In genomic region chr9:133149130-133150015, GRCh38 we compare ENCODE assay signal across 1 cellular context.
TF ChIP-seq lines count a peak whose summit lies in the region.

No MANE protein-coding gene starts in this region.

TF ChIP-seq in HepG2, 621 proteins besides CTCF, POLR2A, EP300 and RAD21 (continued from another document and continues in another):
- no peak for TF ChIP-seq ZNF512B (CRISPR knock-in tag; IDR thresholded peaks at IDR 0.05; ENCODE audit: borderline replicate concordance)
- no peak for TF ChIP-seq KDM3A (CRISPR knock-in tag; IDR thresholded peaks at IDR 0.05; ENCODE audit: low read depth)
- no peak for TF ChIP-seq ZNF234 (CRISPR knock-in tag; conservative IDR thresholded peaks at IDR 0.05)
- TF ChIP-seq, protein P1, sequence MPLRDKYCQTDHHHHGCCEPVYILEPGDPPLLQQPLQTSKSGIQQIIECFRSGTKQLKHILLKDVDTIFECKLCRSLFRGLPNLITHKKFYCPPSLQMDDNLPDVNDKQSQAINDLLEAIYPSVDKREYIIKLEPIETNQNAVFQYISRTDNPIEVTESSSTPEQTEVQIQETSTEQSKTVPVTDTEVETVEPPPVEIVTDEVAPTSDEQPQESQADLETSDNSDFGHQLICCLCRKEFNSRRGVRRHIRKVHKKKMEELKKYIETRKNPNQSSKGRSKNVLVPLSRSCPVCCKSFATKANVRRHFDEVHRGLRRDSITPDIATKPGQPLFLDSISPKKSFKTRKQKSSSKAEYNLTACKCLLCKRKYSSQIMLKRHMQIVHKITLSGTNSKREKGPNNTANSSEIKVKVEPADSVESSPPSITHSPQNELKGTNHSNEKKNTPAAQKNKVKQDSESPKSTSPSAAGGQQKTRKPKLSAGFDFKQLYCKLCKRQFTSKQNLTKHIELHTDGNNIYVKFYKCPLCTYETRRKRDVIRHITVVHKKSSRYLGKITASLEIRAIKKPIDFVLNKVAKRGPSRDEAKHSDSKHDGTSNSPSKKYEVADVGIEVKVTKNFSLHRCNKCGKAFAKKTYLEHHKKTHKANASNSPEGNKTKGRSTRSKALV (CRISPR knock-in tag; IDR thresholded peaks at IDR 0.05): no peak
- TF ChIP-seq GATAD1 (CRISPR knock-in tag; IDR thresholded peaks at IDR 0.05): peak; percentile 34; the same call in 1 of the 2 replicates
- peak; percentile 56; the same call in 1 of the 2 replicates for TF ChIP-seq KDM2A (CRISPR knock-in tag; IDR thresholded peaks at IDR 0.05; ENCODE audit: borderline replicate concordance, low read depth)
- TF ChIP-seq ARID4A (CRISPR knock-in tag; IDR thresholded peaks at IDR 0.05; ENCODE audit: borderline replicate concordance): peak; percentile 88
- TF ChIP-seq ZNF609 (CRISPR knock-in tag; IDR thresholded peaks at IDR 0.05; ENCODE audit: borderline replicate concordance): peak; percentile 62; the same call in 1 of the 2 replicates
- TF ChIP-seq PRMT3 (CRISPR knock-in tag; IDR thresholded peaks at IDR 0.05; ENCODE audit: borderline replicate concordance, low read depth): 0 out of 2 replicates have a peak, but pooled peaks have one; percentile 53
- TF ChIP-seq ETV6 (CRISPR knock-in tag; conservative IDR thresholded peaks at IDR 0.05): peak; percentile 42; the same call in 1 of the 2 replicates
- 0 out of 2 replicates have a peak, but pooled peaks have one; percentile 45 for TF ChIP-seq MIER3 (CRISPR knock-in tag; IDR thresholded peaks at IDR 0.05; ENCODE audit: borderline replicate concordance)
- no peak for TF ChIP-seq ZNF326 (CRISPR knock-in tag; IDR thresholded peaks at IDR 0.05; ENCODE audit: borderline replicate concordance)
- TF ChIP-seq ZBTB38 (CRISPR knock-in tag; IDR thresholded peaks at IDR 0.05): peak; percentile 74; the same call in 1 of the 2 replicates
- TF ChIP-seq ZNF121 (CRISPR knock-in tag; IDR thresholded peaks at IDR 0.05): peak; percentile 40; the same call in 1 of the 2 replicates
- TF ChIP-seq, protein P2, sequence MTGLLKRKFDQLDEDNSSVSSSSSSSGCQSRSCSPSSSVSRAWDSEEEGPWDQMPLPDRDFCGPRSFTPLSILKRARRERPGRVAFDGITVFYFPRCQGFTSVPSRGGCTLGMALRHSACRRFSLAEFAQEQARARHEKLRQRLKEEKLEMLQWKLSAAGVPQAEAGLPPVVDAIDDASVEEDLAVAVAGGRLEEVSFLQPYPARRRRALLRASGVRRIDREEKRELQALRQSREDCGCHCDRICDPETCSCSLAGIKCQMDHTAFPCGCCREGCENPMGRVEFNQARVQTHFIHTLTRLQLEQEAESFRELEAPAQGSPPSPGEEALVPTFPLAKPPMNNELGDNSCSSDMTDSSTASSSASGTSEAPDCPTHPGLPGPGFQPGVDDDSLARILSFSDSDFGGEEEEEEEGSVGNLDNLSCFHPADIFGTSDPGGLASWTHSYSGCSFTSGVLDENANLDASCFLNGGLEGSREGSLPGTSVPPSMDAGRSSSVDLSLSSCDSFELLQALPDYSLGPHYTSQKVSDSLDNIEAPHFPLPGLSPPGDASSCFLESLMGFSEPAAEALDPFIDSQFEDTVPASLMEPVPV (CRISPR knock-in tag; IDR thresholded peaks at IDR 0.05): peak; percentile 58
- TF ChIP-seq SRSF4 (IDR thresholded peaks at IDR 0.05; ENCODE audit: low read depth, low read length, poor library complexity, severe bottlenecking): no peak
- peak; percentile 44; the same call in 1 of the 2 replicates for TF ChIP-seq HDAC2 (CRISPR knock-in tag; IDR thresholded peaks at IDR 0.05)
- TF ChIP-seq GABPA (IDR thresholded peaks at IDR 0.05; ENCODE audit: low read depth, low read length): no peak
- TF ChIP-seq GABPA (CRISPR knock-in tag; IDR thresholded peaks at IDR 0.05; ENCODE audit: low read depth): no peak
- no peak for TF ChIP-seq ZNF24 (IDR thresholded peaks at IDR 0.05)
- TF ChIP-seq NCOA2 (CRISPR knock-in tag; IDR thresholded peaks at IDR 0.05): peak; percentile 36; the same call in 1 of the 2 replicates
- TF ChIP-seq, protein P3, sequence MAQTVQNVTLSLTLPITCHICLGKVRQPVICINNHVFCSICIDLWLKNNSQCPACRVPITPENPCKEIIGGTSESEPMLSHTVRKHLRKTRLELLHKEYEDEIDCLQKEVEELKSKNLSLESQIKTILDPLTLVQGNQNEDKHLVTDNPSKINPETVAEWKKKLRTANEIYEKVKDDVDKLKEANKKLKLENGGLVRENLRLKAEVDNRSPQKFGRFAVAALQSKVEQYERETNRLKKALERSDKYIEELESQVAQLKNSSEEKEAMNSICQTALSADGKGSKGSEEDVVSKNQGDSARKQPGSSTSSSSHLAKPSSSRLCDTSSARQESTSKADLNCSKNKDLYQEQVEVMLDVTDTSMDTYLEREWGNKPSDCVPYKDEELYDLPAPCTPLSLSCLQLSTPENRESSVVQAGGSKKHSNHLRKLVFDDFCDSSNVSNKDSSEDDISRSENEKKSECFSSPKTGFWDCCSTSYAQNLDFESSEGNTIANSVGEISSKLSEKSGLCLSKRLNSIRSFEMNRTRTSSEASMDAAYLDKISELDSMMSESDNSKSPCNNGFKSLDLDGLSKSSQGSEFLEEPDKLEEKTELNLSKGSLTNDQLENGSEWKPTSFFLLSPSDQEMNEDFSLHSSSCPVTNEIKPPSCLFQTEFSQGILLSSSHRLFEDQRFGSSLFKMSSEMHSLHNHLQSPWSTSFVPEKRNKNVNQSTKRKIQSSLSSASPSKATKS (CRISPR knock-in tag; IDR thresholded peaks at IDR 0.05): no peak
- no peak for TF ChIP-seq BCLAF1 (IDR thresholded peaks at IDR 0.05)
- TF ChIP-seq, protein P4, sequence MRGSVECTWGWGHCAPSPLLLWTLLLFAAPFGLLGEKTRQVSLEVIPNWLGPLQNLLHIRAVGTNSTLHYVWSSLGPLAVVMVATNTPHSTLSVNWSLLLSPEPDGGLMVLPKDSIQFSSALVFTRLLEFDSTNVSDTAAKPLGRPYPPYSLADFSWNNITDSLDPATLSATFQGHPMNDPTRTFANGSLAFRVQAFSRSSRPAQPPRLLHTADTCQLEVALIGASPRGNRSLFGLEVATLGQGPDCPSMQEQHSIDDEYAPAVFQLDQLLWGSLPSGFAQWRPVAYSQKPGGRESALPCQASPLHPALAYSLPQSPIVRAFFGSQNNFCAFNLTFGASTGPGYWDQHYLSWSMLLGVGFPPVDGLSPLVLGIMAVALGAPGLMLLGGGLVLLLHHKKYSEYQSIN (CRISPR knock-in tag; IDR thresholded peaks at IDR 0.05; ENCODE audit: borderline replicate concordance): no peak
- TF ChIP-seq FOXM1 (CRISPR knock-in tag; IDR thresholded peaks at IDR 0.05): no peak
- TF ChIP-seq, protein P5, sequence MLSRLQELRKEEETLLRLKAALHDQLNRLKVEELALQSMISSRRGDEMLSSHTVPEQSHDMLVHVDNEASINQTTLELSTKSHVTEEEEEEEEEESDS (CRISPR knock-in tag; IDR thresholded peaks at IDR 0.05; ENCODE audit: borderline replicate concordance): no peak
